22 cellular contexts compared by ENCODE assay signal in the genomic region with DNA sequence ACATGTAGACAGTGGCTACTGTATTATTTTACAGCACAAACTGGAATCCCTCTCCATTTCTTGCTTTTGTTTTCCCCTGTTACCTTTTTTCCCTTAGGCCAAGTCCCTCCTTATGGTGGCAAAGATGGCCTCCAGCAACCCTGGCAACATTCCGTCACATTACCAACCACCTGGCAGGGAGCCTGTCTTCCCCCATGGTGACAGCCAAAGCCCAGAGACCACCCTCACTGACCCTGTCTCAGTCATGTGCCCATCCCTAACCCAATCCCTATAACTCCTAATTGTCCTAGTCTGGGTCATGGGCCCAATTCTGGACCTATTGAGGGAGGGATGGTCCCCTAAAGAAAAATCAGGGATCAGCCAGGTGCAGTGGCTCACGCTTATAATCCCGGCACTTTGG. TPM values are rescaled to one million over a fixed set of nuclear protein-coding genes. Genes with fewer than 3 reads are reported as not detected.
DNase-seq lines count a peak whose midpoint lies in the region; ATAC-seq, FAIRE-seq and TF ChIP-seq lines count a peak whose summit lies in the region.
"Had no signal": no experiment of that assay in that cellular context is flagged by ENCODE, and none has a peak within 500 bp of the region (broad histone marks: within the 10 kb centered on the region; RNA-seq: fewer than 3 reads in every experiment).

No MANE protein-coding gene starts in this region.

- TF ChIP-seq POLR2A in A549 (IDR thresholded peaks at IDR 0.05; ENCODE audit: low read length): no peak

- H2BK12ac ChIP-seq in mesenchymal stem cell (ENCODE audit: low read length in 2 of 2): no peak overlapping the region

- peaks cover 22% of the 10 kb centered on the region for H3K4me1 Mint-ChIP-seq in progenitor cell of endocrine pancreas (ENCODE audit: low read depth)
- H3K4me1 Mint-ChIP-seq: CD8-positive, alpha-beta memory T cell; IgD-negative memory B cell had no signal

- H2AK5ac ChIP-seq in mesenchymal stem cell (ENCODE audit: low read length, severe bottlenecking): peak overlapping the region; percentile 86

- H3K4me3 ChIP-seq in A549 (no peak overlapping the region), colonic mucosa (no peak overlapping the region), mesenchymal stem cell (ENCODE audit: insufficient read depth in 1 of 2, low read depth in 1 of 2, low read length in 2 of 2) (no peak overlapping the region)
- H3K4me3 ChIP-seq: BLaER1 treated with 17β-estradiol and CSF1 and Interleukin-3, amounts not matched to agents 10 nM and 100 nM; MG63 had no signal

- H3K18ac ChIP-seq in mesenchymal stem cell (ENCODE audit: low read depth in 1 of 2, low read length in 2 of 2): no peak overlapping the region

- H3K27me3 ChIP-seq in colonic mucosa (no peaks in the 10 kb centered on the region), mesenchymal stem cell (ENCODE audit: control insufficient read depth in 1 of 2, insufficient read depth in 1 of 2, low read length in 2 of 2) (no peaks in the 10 kb centered on the region)
- H3K27me3 ChIP-seq: BLaER1 treated with 17β-estradiol and CSF1 and Interleukin-3, amounts not matched to agents 10 nM and 100 nM; MG63 had no signal

- intact Hi-C loops in colonic mucosa (cut with DNase I): no loop called here

- H3K9ac ChIP-seq in colonic mucosa (ENCODE audit: low read depth in 2 of 2, low read length in 2 of 2) (no peak overlapping the region), mesenchymal stem cell (ENCODE audit: low read length) (no peak overlapping the region)
- H3K9ac ChIP-seq: BLaER1 treated with 17β-estradiol and CSF1 and Interleukin-3, amounts not matched to agents 10 nM and 100 nM had no signal

- no peak overlapping the region for H3K4me2 ChIP-seq in A549
- H3K4me2 ChIP-seq in mesenchymal stem cell (ENCODE audit: low read length, poor library complexity, severe bottlenecking): no peak overlapping the region

- no peak overlapping the region for H2AFZ ChIP-seq in mesenchymal stem cell (ENCODE audit: low read depth, low read length)

- H3K14ac ChIP-seq in mesenchymal stem cell (ENCODE audit: low read length in 2 of 2): no peak overlapping the region

- no peaks in the 10 kb centered on the region for H3K27me3 Mint-ChIP-seq in progenitor cell of endocrine pancreas
- H3K27me3 Mint-ChIP-seq: IgD-negative memory B cell had no signal

- TF ChIP-seq CTCF in A549 (IDR thresholded peaks at IDR 0.05): no peak
- TF ChIP-seq CTCF in colonic mucosa (IDR thresholded peaks at IDR 0.05): no peak
- no peak for TF ChIP-seq CTCF in progenitor cell of endocrine pancreas (IDR thresholded peaks at IDR 0.05; ENCODE audit: unreplicated experiment)

- H3K9me3 ChIP-seq in A549 (no peaks in the 10 kb centered on the region), colonic mucosa (no peaks in the 10 kb centered on the region), mesenchymal stem cell (ENCODE audit: control insufficient read depth, low read length) (no peaks in the 10 kb centered on the region)
- H3K9me3 ChIP-seq: BLaER1 treated with 17β-estradiol and CSF1 and Interleukin-3, amounts not matched to agents 10 nM and 100 nM; MG63 had no signal

- no peak for TF ChIP-seq EP300 in A549 (IDR thresholded peaks at IDR 0.05)

- H3K36me3 ChIP-seq in colonic mucosa (no peaks in the 10 kb centered on the region), mesenchymal stem cell (ENCODE audit: control insufficient read depth in 1 of 2, insufficient read depth in 2 of 2, low read depth in 1 of 2, low read length in 2 of 2) (no peaks in the 10 kb centered on the region)
- H3K36me3 ChIP-seq: BLaER1 treated with 17β-estradiol and CSF1 and Interleukin-3, amounts not matched to agents 10 nM and 100 nM; MG63 had no signal

- POLR2A ChIA-PET in A549 (lab: Yijun Ruan, JAX): no interaction called here

- no peak overlapping the region for H3K4me3 Mint-ChIP-seq in progenitor cell of endocrine pancreas (ENCODE audit: low read depth)
- H3K4me3 Mint-ChIP-seq: CD8-positive, alpha-beta memory T cell; IgD-negative memory B cell had no signal

- H3K4me1 ChIP-seq in A549 (peaks cover 45% of the 10 kb centered on the region), colonic mucosa (peaks cover 7% of the 10 kb centered on the region), mesenchymal stem cell (ENCODE audit: control insufficient read depth, insufficient read depth, low read depth, low read length) (peaks cover 14% of the 10 kb centered on the region)

- H4K8ac ChIP-seq in mesenchymal stem cell (ENCODE audit: low read length): no peak overlapping the region

- H3K27ac ChIP-seq in A549 (peak overlapping the region; percentile 96 to 98), colonic mucosa (no peak overlapping the region), mesenchymal stem cell (ENCODE audit: low read length, poor library complexity, severe bottlenecking) (no peak overlapping the region)
- H3K27ac ChIP-seq: BLaER1 treated with 17β-estradiol and CSF1 and Interleukin-3, amounts not matched to agents 10 nM and 100 nM; HL-60; RWPE1 had no signal

- FAIRE-seq in A549 (lab: Jason Lieb, UNC): no peak
- FAIRE-seq in RCC 7860 (lab: Jason Lieb, UNC): no peak
- FAIRE-seq: H54 had no signal

- ATAC-seq in A549 (no peak), GM19324 (IDR thresholded peaks at IDR 0.05; ENCODE audit: low FRiP score, unreplicated experiment) (no peak), GM21619 (IDR thresholded peaks at IDR 0.05; ENCODE audit: unreplicated experiment) (no peak)

- H3K9me3 Mint-ChIP-seq in progenitor cell of endocrine pancreas (ENCODE audit: low read depth): no peaks in the 10 kb centered on the region
- H3K9me3 Mint-ChIP-seq: CD8-positive, alpha-beta memory T cell; IgD-negative memory B cell had no signal

- H3K27ac Mint-ChIP-seq in progenitor cell of endocrine pancreas: no peak overlapping the region
- H3K27ac Mint-ChIP-seq: IgD-negative memory B cell had no signal

- CTCF ChIA-PET in A549 (lab: Yijun Ruan, JAX): interaction anchor here (0.6 to 4.7 kb wide), 3 partner anchors 10 to 211 kb away, joined by 3 to 36 read pairs (median 14); no protein-coding TSS in a partner anchor

- no peak overlapping the region for H2BK5ac ChIP-seq in mesenchymal stem cell (ENCODE audit: low read depth, low read length, poor library complexity, severe bottlenecking)

- peaks cover 2% of the 10 kb centered on the region for H3K79me1 ChIP-seq in mesenchymal stem cell (replicated peaks; ENCODE audit: low read length, poor library complexity, severe bottlenecking)

- no peak overlapping the region for H3K4ac ChIP-seq in mesenchymal stem cell (ENCODE audit: low read depth in 1 of 2, low read length in 2 of 2)

- no peaks in the 10 kb centered on the region for H3K36me3 Mint-ChIP-seq in progenitor cell of endocrine pancreas (ENCODE audit: insufficient read depth)
- H3K36me3 Mint-ChIP-seq: CD8-positive, alpha-beta memory T cell; IgD-negative memory B cell had no signal

- no peak overlapping the region for H4K91ac ChIP-seq in mesenchymal stem cell (ENCODE audit: low read length)

- H2BK120ac ChIP-seq in mesenchymal stem cell (ENCODE audit: low read depth, low read length): no peak overlapping the region

- 95% methylated on average over 3 of the region's 3 CpGs for WGBS in A549 (ENCODE audit: missing lambda C conversion rate)
- 96% methylated on average over 3 of the region's 3 CpGs for WGBS in mesenchymal stem cell

- DNase-seq in A549 (ENCODE audit: low read depth in 1 of 2, low spot score in 1 of 2) (no peak), ELF-1 (ENCODE audit: low read depth, low spot score) (peak; percentile 29), colonic mucosa (peak; percentile 15), mesenchymal stem cell (no peak), RCC 7860 (ENCODE audit: low spot score) (no peak), progenitor cell of endocrine pancreas (ENCODE audit: low spot score, unreplicated experiment) (no peak)
- DNase-seq: CD8-positive, alpha-beta memory T cell; DMS79; Karpas-422; MG63; NCI-H1048; NCI-H146; NCI-H2081; NCI-H510A; NCI-H774 had no signal

- no peak overlapping the region for H3K23ac ChIP-seq in mesenchymal stem cell (ENCODE audit: low read length in 2 of 2)

- no peak for TF ChIP-seq RAD21 in A549 (conservative IDR thresholded peaks at IDR 0.05 in 1 of 2, IDR thresholded peaks at IDR 0.05 in 1 of 2)

- no peak overlapping the region for H2BK15ac ChIP-seq in mesenchymal stem cell (ENCODE audit: low read depth, poor library complexity, severe bottlenecking)

TF ChIP-seq in A549, 52 proteins besides CTCF, POLR2A, EP300 and RAD21 (continues in another document):
- TF ChIP-seq CEBPB (IDR thresholded peaks at IDR 0.05): no peak
- TF ChIP-seq, protein P1, sequence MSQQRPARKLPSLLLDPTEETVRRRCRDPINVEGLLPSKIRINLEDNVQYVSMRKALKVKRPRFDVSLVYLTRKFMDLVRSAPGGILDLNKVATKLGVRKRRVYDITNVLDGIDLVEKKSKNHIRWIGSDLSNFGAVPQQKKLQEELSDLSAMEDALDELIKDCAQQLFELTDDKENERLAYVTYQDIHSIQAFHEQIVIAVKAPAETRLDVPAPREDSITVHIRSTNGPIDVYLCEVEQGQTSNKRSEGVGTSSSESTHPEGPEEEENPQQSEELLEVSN (IDR thresholded peaks at IDR 0.05; ENCODE audit: borderline replicate concordance, low read depth): no peak
- TF ChIP-seq MYC (IDR thresholded peaks at IDR 0.05; ENCODE audit: borderline replicate concordance, low read length): no peak
- no peak for TF ChIP-seq RCOR1 (IDR thresholded peaks at IDR 0.05; ENCODE audit: low read depth, low read length)

RNA-seq across cellular contexts. Expression of a gene that starts 27.6 kb away (rescaled TPM):
- polyA plus RNA-seq in A549 (2011; rRNA removed) (6.2 and 6.4 TPM in 2 replicates), A549 (2017; fragmentation: RNase III; extraction: RNeasy Plus Mini Kit Qiagen cat#74134 plus additional on column Dnase treatment) (2.7 to 3.1 TPM (median 2.8 TPM) in 3 replicates)
- 1.6 and 1.7 TPM in 2 replicates for polyA plus RNA-seq in A549 (2012; cell fraction: cytosol; rRNA removed)
- polyA plus RNA-seq in A549 (2012; cell fraction: nucleus; rRNA removed): 1.3 and 1.7 TPM in 2 replicates
- polyA minus RNA-seq in A549 (2011; rRNA and poly(A)+ RNA removed): 11.1 and 11.2 TPM in 2 replicates
- total RNA-seq in colonic mucosa (10 to 100 TPM; 16.6 to 35.6 TPM), progenitor cell of endocrine pancreas (29.7 and 32.9 TPM in 2 replicates)
- 2.3 TPM for polyA plus RNA-seq in mesenchymal stem cell (2013, experiment 1 of 2)
- 2.5 TPM for polyA plus RNA-seq in mesenchymal stem cell (2013, experiment 2 of 2)

RNA-seq across cellular contexts. Expression of a gene that starts 35.9 kb away (rescaled TPM):
- polyA plus RNA-seq in A549 (2011; rRNA removed): 15.5 and 16.9 TPM in 2 replicates
- polyA plus RNA-seq in A549 (2012; cell fraction: cytosol; rRNA removed): 48.8 and 49.8 TPM in 2 replicates
- 14.4 and 23.6 TPM in 2 replicates for polyA plus RNA-seq in A549 (2012; cell fraction: nucleus; rRNA removed)
- 45.9 to 48.4 TPM (median 46.6 TPM) in 3 replicates for polyA plus RNA-seq in A549 (2017; fragmentation: RNase III; extraction: RNeasy Plus Mini Kit Qiagen cat#74134 plus additional on column Dnase treatment)
- polyA minus RNA-seq in A549 (2011; rRNA and poly(A)+ RNA removed): 8.7 and 10.3 TPM in 2 replicates
- total RNA-seq in colonic mucosa: 1 to 10 TPM; 1.1 to 2.7 TPM
- polyA plus RNA-seq in mesenchymal stem cell (2013, experiment 1 of 2): 6.6 TPM
- polyA plus RNA-seq in mesenchymal stem cell (2013, experiment 2 of 2): 7.8 TPM
- total RNA-seq in progenitor cell of endocrine pancreas: 8.5 and 8.9 TPM in 2 replicates

Comparison
In these comparisons a context has a peak if more than half of its experiments do, and no peak if none do; other contexts are left out.
1. DNase-seq: peak in ELF-1 (single experiment) and colonic mucosa (single experiment); none in A549 (0 of 2), mesenchymal stem cell (single experiment), RCC 7860 (single experiment) and progenitor cell of endocrine pancreas (single experiment).
2. H3K27ac ChIP-seq: peak in A549 (2 of 2); none in colonic mucosa (single experiment) and mesenchymal stem cell (single experiment).